In the genomic region with DNA sequence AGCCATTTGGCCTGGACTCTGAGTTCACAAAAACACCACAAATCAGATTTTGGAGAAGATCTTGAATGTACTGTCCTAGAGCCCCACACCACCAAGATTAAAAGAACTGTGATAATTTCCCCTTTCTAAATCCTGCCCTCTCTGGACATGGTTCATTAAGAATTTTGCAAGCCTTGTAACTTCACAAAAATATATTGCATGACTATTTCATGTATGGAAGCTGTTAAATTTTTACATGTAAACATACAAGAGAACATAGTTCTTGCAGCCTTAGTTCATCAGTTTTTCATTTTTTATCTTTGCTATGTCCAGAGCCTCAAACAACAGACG, we compare ENCODE assay signal across 8 cellular contexts.
DNase-seq lines count a peak whose midpoint lies in the region; ATAC-seq and TF ChIP-seq lines count a peak whose summit lies in the region.

No MANE protein-coding gene starts in this region.

- POLR2A ChIA-PET in IMR-90 (lab: Charles Lee; ENCODE audit: unreplicated experiment) = no interaction called here

- 0 out of 4 replicates have a peak overlapping the region, but pooled peaks of 1 of the 2 experiments have one; percentile 18 for H4K8ac ChIP-seq in IMR-90 (ENCODE audit: low read depth in 2 of 2, low read length in 2 of 2)

- TF ChIP-seq RAD21 in IMR-90 (IDR thresholded peaks at IDR 0.05; ENCODE audit: low read length) = no peak

- H4K5ac ChIP-seq in IMR-90 (ENCODE audit: low read depth, low read length) = no peak overlapping the region

- H3K27ac Mint-ChIP-seq in dendritic cell treated with granulocyte-macrophage colony-stimulating factor and Interleukin-4, amounts not matched to agents 40 ng/mL and 50 ng/mL, for 4 days = peak overlapping the region; percentile 64

- in situ Hi-C loops in IMR-90 (cut with MboI; ENCODE audit: low sequenced_read_pairs) = loop anchor here (5.0 kb wide), 2 partner anchors 199 to 384 kb away; partner anchors contain the start of gene NCOR2

- peaks cover 0 to 4% of the 10 kb centered on the region in 2 experiments; a peak in 1 of 4 replicates for H3K79me1 ChIP-seq in IMR-90 (ENCODE audit: low read depth in 1 of 2, low read length in 2 of 2)

- CTCF ChIA-PET in IMR-90 (lab: Yijun Ruan, JAX) = interaction anchor here (0.6 to 2.9 kb wide), 9 partner anchors 13 to 907 kb away, joined by 3 to 13 read pairs (median 3); no protein-coding TSS in a partner anchor

- H3K4me1 ChIP-seq in DND-41 (ENCODE audit: insufficient read depth, low read length) (peaks cover 12% of the 10 kb centered on the region), IMR-90 (ENCODE audit: control insufficient read depth, insufficient read depth, low read length) (peaks cover 29% of the 10 kb centered on the region)

- peaks cover 7% of the 10 kb centered on the region for H3K9me3 Mint-ChIP-seq in dendritic cell treated with granulocyte-macrophage colony-stimulating factor and Interleukin-4, amounts not matched to agents 40 ng/mL and 50 ng/mL, for 4 days

- no peaks in the 10 kb centered on the region for H3K36me3 ChIP-seq in DND-41 (ENCODE audit: insufficient read depth, low read length)
- H3K36me3 ChIP-seq in IMR-90 (ENCODE audit: control insufficient read depth, insufficient read depth, low read length) = no peaks in the 10 kb centered on the region

- H3K56ac ChIP-seq in IMR-90 (ENCODE audit: extremely low read depth, insufficient read depth, low read length) = no peak overlapping the region

- H3K36me3 Mint-ChIP-seq in dendritic cell treated with granulocyte-macrophage colony-stimulating factor and Interleukin-4, amounts not matched to agents 40 ng/mL and 50 ng/mL, for 4 days (ENCODE audit: low read depth) = peaks cover 7% of the 10 kb centered on the region

- peaks cover 11% of the 10 kb centered on the region for H3K27me3 Mint-ChIP-seq in dendritic cell treated with granulocyte-macrophage colony-stimulating factor and Interleukin-4, amounts not matched to agents 40 ng/mL and 50 ng/mL, for 4 days

- H2BK20ac ChIP-seq in IMR-90 (ENCODE audit: low read depth, low read length) = peak overlapping the region; percentile 35; the same call in 1 of the 2 replicates

- H2AFZ ChIP-seq in DND-41 (ENCODE audit: low read depth, low read length) = no peak overlapping the region
- no peak overlapping the region for H2AFZ ChIP-seq in IMR-90 (replicated peaks; ENCODE audit: low read length, poor library complexity)

- H2BK15ac ChIP-seq in IMR-90 (ENCODE audit: low read depth, low read length) = no peak overlapping the region

- WGBS in IMR-90 (ENCODE audit: extremely low coverage in 2 of 2, insufficient read length in 1 of 2), 2 experiments = no CpG with 5 or more reads among the region's 1 CpG

- H3K18ac ChIP-seq in IMR-90 (ENCODE audit: low read depth, low read length) = 0 out of 2 replicates have a peak overlapping the region, but pooled peaks have one; percentile 8

- peak overlapping the region; percentile 44; the same call in 1 of the 2 replicates for H2AK5ac ChIP-seq in IMR-90 (ENCODE audit: low read depth, low read length)

- no peak overlapping the region for H3K14ac ChIP-seq in IMR-90 (replicated peaks; ENCODE audit: low read depth, low read length)

- no peak for TF ChIP-seq POLR2A in IMR-90 (IDR thresholded peaks at IDR 0.05; ENCODE audit: low read depth, low read length)

- H4K20me1 ChIP-seq in DND-41 (ENCODE audit: insufficient read depth, low read length) (0 out of 2 replicates have a peak, but pooled peaks cover 5% of the 10 kb centered on the region), IMR-90 (ENCODE audit: insufficient read depth, low read length) (peaks cover 15% of the 10 kb centered on the region)

- DNase-seq in DND-41 = no peak
- no peak for DNase-seq in IMR-90
- no peak for DNase-seq in NCI-H187 (lab: John Stamatoyannopoulos, UW)
- DNase-seq in NCI-H2029 treated with DMSO at 0.1 percent for 48 hours (lab: John Stamatoyannopoulos, UW) = no peak

- dilution Hi-C loops in IMR-90 (cut with HindIII; ENCODE audit: low sequenced_read_pairs, unreplicated experiment) = no loop called here

- H2AK9ac ChIP-seq in IMR-90 (replicated peaks; ENCODE audit: low read depth, low read length, poor library complexity) = no peak overlapping the region

- H3K4ac ChIP-seq in IMR-90 (ENCODE audit: low read depth, low read length) = peak overlapping the region; percentile 52

- H3K79me2 ChIP-seq in DND-41 (ENCODE audit: insufficient read depth, low read length) = no peaks in the 10 kb centered on the region

- no peak overlapping the region for H3K4me3 Mint-ChIP-seq in dendritic cell treated with granulocyte-macrophage colony-stimulating factor and Interleukin-4, amounts not matched to agents 40 ng/mL and 50 ng/mL, for 4 days

- H3K9ac ChIP-seq in DND-41 (ENCODE audit: low read depth, low read length) (no peak overlapping the region), IMR-90 (ENCODE audit: low read depth, low read length) (no peak overlapping the region)

- peaks cover 60% of the 10 kb centered on the region for H3K4me1 Mint-ChIP-seq in dendritic cell treated with granulocyte-macrophage colony-stimulating factor and Interleukin-4, amounts not matched to agents 40 ng/mL and 50 ng/mL, for 4 days (ENCODE audit: low read depth)

- peak overlapping the region; percentile 59; the same call in 1 of the 2 replicates for H2BK120ac ChIP-seq in IMR-90 (ENCODE audit: low read depth, low read length)

- no peak overlapping the region for H3K4me3 ChIP-seq in DND-41 (ENCODE audit: low read depth in 1 of 2, low read length in 2 of 2)
- H3K4me3 ChIP-seq in IMR-90 (ENCODE audit: insufficient read depth, low read depth, low read length) = no peak overlapping the region
- H3K4me3 ChIP-seq in skin epidermis = no peak overlapping the region

- peak overlapping the region; percentile 49 for H4K91ac ChIP-seq in IMR-90 (ENCODE audit: insufficient read depth, low read depth, low read length)

- intact Hi-C loops in IMR-90 (cut with micrococcal nuclease) = loop anchor here (1.0 to 10.0 kb wide), 8 partner anchors 84 to 714 kb away; no protein-coding TSS in a partner anchor
- intact Hi-C loops in dendritic cell treated with granulocyte-macrophage colony-stimulating factor and Interleukin-4, amounts not matched to agents 40 ng/mL and 50 ng/mL, for 4 days (cut with micrococcal nuclease) = loop anchor here (1.0 to 5.0 kb wide), 2 partner anchors 84 to 198 kb away; no protein-coding TSS in a partner anchor

- H3K9me1 ChIP-seq in IMR-90 (ENCODE audit: insufficient read depth, low read length) = peaks cover 9% of the 10 kb centered on the region; the same call in 1 of the 2 replicates

- H3K27me3 ChIP-seq in DND-41 (ENCODE audit: insufficient read depth, low read length, poor library complexity) (peaks cover 3% of the 10 kb centered on the region), IMR-90 (ENCODE audit: control insufficient read depth, insufficient read depth, low read length) (no peaks in the 10 kb centered on the region)

- no peak overlapping the region for H3K23ac ChIP-seq in IMR-90 (ENCODE audit: low read depth, low read length)

- TF ChIP-seq CTCF in DND-41 (IDR thresholded peaks at IDR 0.05; ENCODE audit: borderline replicate concordance, extremely low read depth, low read length, poor library complexity, severe bottlenecking) (no peak), IMR-90 (conservative IDR thresholded peaks at IDR 0.05; ENCODE audit: low read depth, low read length) (no peak)

- H3K27ac ChIP-seq in DND-41 (ENCODE audit: low read length) = peak overlapping the region; percentile 38
- peak overlapping the region; percentile 7; the same call in 1 of the 2 replicates for H3K27ac ChIP-seq in IMR-90 (ENCODE audit: insufficient read depth, low read length)
- H3K27ac ChIP-seq in skin epidermis = peak overlapping the region in 13 of 21 experiments; percentile 17 to 79 (median 66)

- no TSS peak for BruUV-seq in IMR-90 (replicated peaks; lab: Mats Ljungman, UMichigan)

- peak; percentile 5; the same call in 1 of the 3 replicates for ATAC-seq in DND-41 (ENCODE audit: insufficient read depth, low read depth)
- ATAC-seq in IMR-90 (ENCODE audit: low read depth) = no peak
- ATAC-seq in GM21367 (IDR thresholded peaks at IDR 0.05; ENCODE audit: unreplicated experiment) = no peak
- no peak for ATAC-seq in HG02588 (IDR thresholded peaks at IDR 0.05; ENCODE audit: unreplicated experiment)

- H3K9me3 ChIP-seq in DND-41 (ENCODE audit: insufficient read depth, low read length, severe bottlenecking) (peaks cover 11% of the 10 kb centered on the region), IMR-90 (ENCODE audit: control insufficient read depth, insufficient read depth, low read length) (no peaks in the 10 kb centered on the region)

- no peak overlapping the region for H2BK5ac ChIP-seq in IMR-90 (ENCODE audit: low read depth, low read length, poor library complexity, severe bottlenecking)

- H3K4me2 ChIP-seq in DND-41 (ENCODE audit: insufficient read depth, low read length) = no peak overlapping the region
- H3K4me2 ChIP-seq in IMR-90 (ENCODE audit: low read depth, low read length) = no peak overlapping the region

TF ChIP-seq in IMR-90, 13 proteins besides CTCF, POLR2A, EP300 and RAD21 (continues in another document):
- no peak for TF ChIP-seq RFX5 (IDR thresholded peaks at IDR 0.05; ENCODE audit: low read depth, low read length)
- no peak for TF ChIP-seq FOS (IDR thresholded peaks at IDR 0.05; ENCODE audit: low read depth, low read length)
- TF ChIP-seq, protein P1, sequence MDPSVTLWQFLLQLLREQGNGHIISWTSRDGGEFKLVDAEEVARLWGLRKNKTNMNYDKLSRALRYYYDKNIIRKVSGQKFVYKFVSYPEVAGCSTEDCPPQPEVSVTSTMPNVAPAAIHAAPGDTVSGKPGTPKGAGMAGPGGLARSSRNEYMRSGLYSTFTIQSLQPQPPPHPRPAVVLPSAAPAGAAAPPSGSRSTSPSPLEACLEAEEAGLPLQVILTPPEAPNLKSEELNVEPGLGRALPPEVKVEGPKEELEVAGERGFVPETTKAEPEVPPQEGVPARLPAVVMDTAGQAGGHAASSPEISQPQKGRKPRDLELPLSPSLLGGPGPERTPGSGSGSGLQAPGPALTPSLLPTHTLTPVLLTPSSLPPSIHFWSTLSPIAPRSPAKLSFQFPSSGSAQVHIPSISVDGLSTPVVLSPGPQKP (IDR thresholded peaks at IDR 0.05; ENCODE audit: borderline replicate concordance, low read depth, low read length) = no peak
- no peak for TF ChIP-seq CHD1 (IDR thresholded peaks at IDR 0.05; ENCODE audit: low read depth, low read length)
- TF ChIP-seq CEBPB (IDR thresholded peaks at IDR 0.05; ENCODE audit: low read depth, low read length) = no peak
- TF ChIP-seq MAFK (IDR thresholded peaks at IDR 0.05; ENCODE audit: low read depth, low read length) = no peak
- TF ChIP-seq RCOR1 (IDR thresholded peaks at IDR 0.05; ENCODE audit: insufficient replicate concordance, low read length) = no peak
- TF ChIP-seq, protein P2, sequence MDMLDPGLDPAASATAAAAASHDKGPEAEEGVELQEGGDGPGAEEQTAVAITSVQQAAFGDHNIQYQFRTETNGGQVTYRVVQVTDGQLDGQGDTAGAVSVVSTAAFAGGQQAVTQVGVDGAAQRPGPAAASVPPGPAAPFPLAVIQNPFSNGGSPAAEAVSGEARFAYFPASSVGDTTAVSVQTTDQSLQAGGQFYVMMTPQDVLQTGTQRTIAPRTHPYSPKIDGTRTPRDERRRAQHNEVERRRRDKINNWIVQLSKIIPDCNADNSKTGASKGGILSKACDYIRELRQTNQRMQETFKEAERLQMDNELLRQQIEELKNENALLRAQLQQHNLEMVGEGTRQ (IDR thresholded peaks at IDR 0.05; ENCODE audit: low read depth, low read length) = no peak

Comparison
In these comparisons a context has a peak if more than half of its experiments do, and no peak if none do; other contexts are left out.
1. H3K27ac ChIP-seq: peak in every context shown above with its lines; median percentile 66 in skin epidermis; 38 in DND-41; 7 in IMR-90.